In genomic region chr18:77650799-77651385, GRCh38 we compare ENCODE assay signal across 8 cellular contexts.
DNase-seq lines count a peak whose midpoint lies in the region; ATAC-seq and TF ChIP-seq lines count a peak whose summit lies in the region.

No MANE protein-coding gene starts in this region.

- 10% methylated on average over 26 to 27 of the region's 28 CpGs for WGBS in upper lobe of left lung, 2 donors

- TF ChIP-seq CTCF in foreskin fibroblast (IDR thresholded peaks at IDR 0.05; ENCODE audit: low read depth, low read length) (peak; percentile 48), upper lobe of left lung (IDR thresholded peaks at IDR 0.05) (peak; percentile 65 to 93 (median 83))

- H3K4me3 Mint-ChIP-seq in activated T-cell treated with anti-CD3 and anti-CD28 coated beads, Interleukin-2, amount 50 U/mL, for 72 hours, result no peak overlapping the region

- DNase-seq in COLO668 (lab: John Stamatoyannopoulos, UW; ENCODE audit: unreplicated experiment), result peak; percentile 89
- DNase-seq in NOMO-1 treated with DMSO at 0.1 percent for 48 hours (lab: John Stamatoyannopoulos, UW; ENCODE audit: unreplicated experiment), result peak; percentile 22
- DNase-seq in activated T-cell treated with anti-CD3 and anti-CD28 coated beads, Interleukin-2, amount 50 U/mL, for 72 hours, result peak; percentile 69 to 81
- DNase-seq in foreskin fibroblast, result peak in 1 of 2 donors; percentile 12
- peak in 47 of 56 donors; percentile 13 to 85 (median 49) for DNase-seq in nucleus accumbens (lab: John Stamatoyannopoulos, UW)
- peak; percentile 67 to 94 for DNase-seq in upper lobe of left lung

- H3K27me3 ChIP-seq in upper lobe of left lung, result no peaks in the 10 kb centered on the region

- TF ChIP-seq POLR2A in upper lobe of left lung (IDR thresholded peaks at IDR 0.05), result no peak

- TF ChIP-seq EP300 in upper lobe of left lung (IDR thresholded peaks at IDR 0.05), result no peak

- peak; percentile 84 for ATAC-seq in GM19452 (IDR thresholded peaks at IDR 0.05; ENCODE audit: unreplicated experiment)
- peak; percentile 82 for ATAC-seq in HG03565 (IDR thresholded peaks at IDR 0.05; ENCODE audit: unreplicated experiment)
- ATAC-seq in activated T-cell treated with anti-CD3 and anti-CD28 coated beads, Interleukin-2, amount 50 U/mL, for 72 hours (replicated peaks in 1 of 2), result peak; percentile 72 to 76
- peak; percentile 80 to 94 for ATAC-seq in upper lobe of left lung (ENCODE audit: low FRiP score in 2 of 2)

- no peaks in the 10 kb centered on the region for H3K9me3 ChIP-seq in upper lobe of left lung

- H3K4me3 ChIP-seq in foreskin fibroblast (ENCODE audit: low read depth in 1 of 2, low read length in 2 of 2), result no peak overlapping the region
- H3K4me3 ChIP-seq in upper lobe of left lung, result no peak overlapping the region

- no peaks in the 10 kb centered on the region for H3K36me3 Mint-ChIP-seq in activated T-cell treated with anti-CD3 and anti-CD28 coated beads, Interleukin-2, amount 50 U/mL, for 72 hours (ENCODE audit: insufficient read depth in 2 of 2)

- no peak overlapping the region for H3K27ac ChIP-seq in upper lobe of left lung

- H3K36me3 ChIP-seq in upper lobe of left lung, result no peaks in the 10 kb centered on the region

- peaks cover 0 to 6% (median 0%) of the 10 kb centered on the region in 4 donors for H3K4me1 ChIP-seq in upper lobe of left lung

- H3K27ac Mint-ChIP-seq in activated T-cell treated with anti-CD3 and anti-CD28 coated beads, Interleukin-2, amount 50 U/mL, for 72 hours, result no peak overlapping the region

- H3K4me1 Mint-ChIP-seq in activated T-cell treated with anti-CD3 and anti-CD28 coated beads, Interleukin-2, amount 50 U/mL, for 72 hours (ENCODE audit: low read depth), result peaks cover 6% of the 10 kb centered on the region

- H3K9me3 Mint-ChIP-seq in activated T-cell treated with anti-CD3 and anti-CD28 coated beads, Interleukin-2, amount 50 U/mL, for 72 hours, result peaks cover 0 to 2% of the 10 kb centered on the region in 2 donors

- peaks cover 14% of the 10 kb centered on the region for H3K27me3 Mint-ChIP-seq in activated T-cell treated with anti-CD3 and anti-CD28 coated beads, Interleukin-2, amount 50 U/mL, for 72 hours (ENCODE audit: low read depth)
